ENCODE assay signal across 1 cellular context in genomic region chr2:215833531-215834162, GRCh38.
TF ChIP-seq lines count a peak whose summit lies in the region.

No MANE protein-coding gene starts in this region.

TF ChIP-seq in GM23338, 12 proteins besides CTCF, POLR2A, EP300 and RAD21 (continued from another document):
- TF ChIP-seq ZNF462 (CRISPR knock-in tag; IDR thresholded peaks at IDR 0.05): no peak
- TF ChIP-seq ETS1 (IDR thresholded peaks at IDR 0.05): no peak
- no peak for TF ChIP-seq CREB1 (CRISPR knock-in tag; IDR thresholded peaks at IDR 0.05; ENCODE audit: low read depth)
- TF ChIP-seq JUNB (IDR thresholded peaks at IDR 0.05; ENCODE audit: unreplicated experiment): no peak
- TF ChIP-seq ZNF114 (CRISPR knock-in tag; IDR thresholded peaks at IDR 0.05): no peak
TF ChIP-seq in GM23338: peak in this region for 0.
